Comparison of ENCODE assay signal across 8 cellular contexts in genomic region chr2:131104487-131105155, GRCh38. TPM values are rescaled to one million over a fixed set of nuclear protein-coding genes. Genes with fewer than 3 reads are reported as not detected.
A peak's percentile ranks its signal among the peaks of the same experiment; 100 is the strongest.
DNase-seq lines count a peak whose midpoint lies in the region; ATAC-seq and TF ChIP-seq lines count a peak whose summit lies in the region.

No MANE protein-coding gene starts in this region.

- peak in 1 of 2 donors; percentile 63 for TF ChIP-seq POLR2A in adrenal gland (IDR thresholded peaks at IDR 0.05)
- no peak for TF ChIP-seq POLR2A in gastrocnemius medialis (IDR thresholded peaks at IDR 0.05)

- H3K4me2 ChIP-seq in Loucy (ENCODE audit: low read depth, low read length, poor library complexity, severe bottlenecking) (peak overlapping the region; percentile 87), SK-N-SH (peak overlapping the region; percentile 79)

- H3F3A ChIP-seq in Loucy (ENCODE audit: low read depth) (no peaks in the 10 kb centered on the region), SK-N-SH (replicated peaks; ENCODE audit: insufficient read depth) (peaks cover 11% of the 10 kb centered on the region)

- H3K27ac ChIP-seq in SK-N-SH (ENCODE audit: low read depth in 2 of 2, low read length in 1 of 2) (peak overlapping the region; percentile 87 to 98), adrenal gland (peak overlapping the region; percentile 94 to 99 (median 97)), gastrocnemius medialis (peak overlapping the region; percentile 95 to 99 (median 96))

- peak overlapping the region; percentile 88 for H2AFZ ChIP-seq in Loucy (ENCODE audit: low read length)
- peak overlapping the region; percentile 86 for H2AFZ ChIP-seq in SK-N-SH (ENCODE audit: low read depth)

- H4K20me1 ChIP-seq in Loucy (ENCODE audit: insufficient read depth, low read length, poor library complexity, severe bottlenecking) (peaks cover 39% of the 10 kb centered on the region), SK-N-SH (ENCODE audit: insufficient read depth) (peaks cover 22% of the 10 kb centered on the region)

- no peak for TF ChIP-seq RAD21 in SK-N-SH (IDR thresholded peaks at IDR 0.05; ENCODE audit: low read length)

- CTCF ChIA-PET in SK-N-SH (lab: Yijun Ruan, JAX) = interaction anchor here (1.2 to 2.5 kb wide), 3 partner anchors 19 to 306 kb away, joined by 3 to 7 read pairs (median 3); no protein-coding TSS in a partner anchor

- in situ Hi-C loops in gastrocnemius medialis (cut with MboI; ENCODE audit: low sequenced_read_pairs in 4 of 4) = no loop called here

- H3K9me3 ChIP-seq in Loucy (ENCODE audit: insufficient read depth, low read depth, low read length) (no peaks in the 10 kb centered on the region), SK-N-SH (no peaks in the 10 kb centered on the region), adrenal gland (replicated peaks in 1 of 3) (no peaks in the 10 kb centered on the region), gastrocnemius medialis (no peaks in the 10 kb centered on the region)

- H3K27me3 ChIP-seq in Loucy (ENCODE audit: insufficient read depth, low read length, poor library complexity, severe bottlenecking) = no peaks in the 10 kb centered on the region
- no peaks in the 10 kb centered on the region for H3K27me3 ChIP-seq in SK-N-SH (ENCODE audit: insufficient read depth)
- no peaks in the 10 kb centered on the region for H3K27me3 ChIP-seq in adrenal gland
- H3K27me3 ChIP-seq in gastrocnemius medialis = no peaks in the 10 kb centered on the region

- no peak for TF ChIP-seq CTCF in GM12864 (IDR thresholded peaks at IDR 0.05; ENCODE audit: low read depth, low read length, missing control alignments)
- TF ChIP-seq CTCF in Loucy (conservative IDR thresholded peaks at IDR 0.05; ENCODE audit: low read length) = no peak
- TF ChIP-seq CTCF in SK-N-SH (IDR thresholded peaks at IDR 0.05) = no peak
- TF ChIP-seq CTCF in adrenal gland (IDR thresholded peaks at IDR 0.05) = no peak
- TF ChIP-seq CTCF in gastrocnemius medialis (IDR thresholded peaks at IDR 0.05 in 4 of 5, conservative IDR thresholded peaks at IDR 0.05 in 1 of 5) = no peak

- peaks cover 45% of the 10 kb centered on the region for H3K79me2 ChIP-seq in Loucy (ENCODE audit: insufficient read depth, low read length)
- H3K79me2 ChIP-seq in SK-N-SH (ENCODE audit: insufficient read depth) = peaks cover 45% of the 10 kb centered on the region

- H3K36me3 ChIP-seq in Loucy (ENCODE audit: insufficient read depth, low read length) = no peaks in the 10 kb centered on the region
- peaks cover 0 to 8% of the 10 kb centered on the region in 2 experiments for H3K36me3 ChIP-seq in SK-N-SH (replicated peaks in 1 of 2; ENCODE audit: control insufficient read depth in 1 of 2, insufficient read depth in 2 of 2, low read length in 1 of 2)
- no peaks in the 10 kb centered on the region for H3K36me3 ChIP-seq in adrenal gland (replicated peaks in 1 of 2)
- H3K36me3 ChIP-seq in gastrocnemius medialis = no peaks in the 10 kb centered on the region

- peak overlapping the region; percentile 94 for H3K9ac ChIP-seq in Loucy (ENCODE audit: low read depth, low read length, poor library complexity, severe bottlenecking)
- peak overlapping the region; percentile 88 for H3K9ac ChIP-seq in SK-N-SH

- peak; percentile 86 to 90 for ATAC-seq in gastrocnemius medialis

- no peaks in the 10 kb centered on the region for H3K9me2 ChIP-seq in Loucy (replicated peaks; ENCODE audit: low read depth, low read length)
- H3K9me2 ChIP-seq in SK-N-SH = no peaks in the 10 kb centered on the region

- POLR2A ChIA-PET in SK-N-SH (lab: Yijun Ruan, JAX) = interaction anchor here (1.2 to 1.6 kb wide), 2 partner anchors 11 to 12 kb away, joined by 3 to 7 read pairs; partner anchors contain the start of gene FAM168B

- 1% methylated on average over 20 of the region's 20 CpGs for WGBS in SK-N-SH (ENCODE audit: low lambda C conversion rate)
- WGBS in adrenal gland, 4 donors = 0 to 3% (median 1%) methylated on average over 20 of the region's 20 CpGs

- intact Hi-C loops in adrenal gland (cut with DNase I) (no loop called here), gastrocnemius medialis (cut with DNase I; ENCODE audit: low total_unique reads) (loop anchor here (1.0 to 10.0 kb wide), 3 partner anchors 11 to 390 kb away; partner anchors contain the start of genes FAM168B and MZT2A)

- peak overlapping the region; percentile 96 for H3K4me3 ChIP-seq in GM12864 (ENCODE audit: low read depth, low read length)
- H3K4me3 ChIP-seq in Loucy (ENCODE audit: low read length, poor library complexity, severe bottlenecking) = peak overlapping the region; percentile 91
- H3K4me3 ChIP-seq in SK-N-SH (ENCODE audit: low read depth in 2 of 2, low read length in 1 of 2) = peak overlapping the region; percentile 80 to 95
- H3K4me3 ChIP-seq in adrenal gland = peak overlapping the region in 2 of 4 donors; percentile 79 to 99
- H3K4me3 ChIP-seq in gastrocnemius medialis = peak overlapping the region; percentile 81 to 98 (median 94)

- no peak for TF ChIP-seq EP300 in SK-N-SH (IDR thresholded peaks at IDR 0.05; ENCODE audit: borderline replicate concordance in 1 of 2, low read depth in 1 of 2, low read length in 1 of 2)

- peaks cover 37% of the 10 kb centered on the region for H3K4me1 ChIP-seq in Loucy (ENCODE audit: insufficient read depth, low read length, poor library complexity, severe bottlenecking)
- peaks cover 7 to 12% of the 10 kb centered on the region in 2 experiments for H3K4me1 ChIP-seq in SK-N-SH (ENCODE audit: control insufficient read depth in 1 of 2, insufficient read depth in 2 of 2, low read depth in 1 of 2, low read length in 1 of 2)
- H3K4me1 ChIP-seq in adrenal gland (replicated peaks in 1 of 2) = peaks cover 20 to 35% of the 10 kb centered on the region in 2 donors
- peaks cover 21 to 29% of the 10 kb centered on the region in 2 donors for H3K4me1 ChIP-seq in gastrocnemius medialis

- DNase-seq in GM12864 (ENCODE audit: low read depth) (no peak), HCEC 1CT (peak; percentile 85), SK-N-SH (peak; percentile 78), adrenal gland (peak; percentile 62 to 91 (median 84)), hepatic stellate cell (ENCODE audit: low spot score) (peak; percentile 75), gastrocnemius medialis (peak; percentile 74 to 87), germinal center (ENCODE audit: low spot score) (no peak)

TF ChIP-seq in SK-N-SH, 30 proteins besides CTCF, POLR2A, EP300 and RAD21:
- TF ChIP-seq REST (IDR thresholded peaks at IDR 0.05; ENCODE audit: low read depth, low read length) (no peak), MAX (IDR thresholded peaks at IDR 0.05; ENCODE audit: low read depth) (peak; percentile 69), MXI1 (IDR thresholded peaks at IDR 0.05; ENCODE audit: low read depth, low read length) (peak; percentile 54; the same call in 1 of the 2 replicates), YY1 (IDR thresholded peaks at IDR 0.05; ENCODE audit: low read depth) (0 out of 2 replicates have a peak, but pooled peaks have one; percentile 23), JUND (IDR thresholded peaks at IDR 0.05) (0 out of 2 replicates have a peak, but pooled peaks have one; percentile 7), GABPA (IDR thresholded peaks at IDR 0.05; ENCODE audit: low read depth) (0 out of 2 replicates have a peak, but pooled peaks have one; percentile 41), USF2 (IDR thresholded peaks at IDR 0.05; ENCODE audit: borderline replicate concordance, low read depth, low read length) (no peak)

RNA-seq across cellular contexts. Expression of gene PLEKHB2, which starts 0.5 kb away (rescaled TPM):
- 78.9 and 105 TPM in 2 replicates for polyA plus RNA-seq in SK-N-SH (2012; rRNA removed)
- 82.9 and 136 TPM in 2 replicates for polyA plus RNA-seq in SK-N-SH (2012; cell fraction: cytosol; rRNA removed)
- 46.4 and 49.5 TPM in 2 replicates for polyA plus RNA-seq in SK-N-SH (2012; cell fraction: nucleus; rRNA removed)
- total RNA-seq in adrenal gland = 100 to 1,000 TPM in 3 of 8 donors, 10 to 100 TPM in 5; 75.1 to 146 (median 96.0) TPM
- polyA plus RNA-seq in adrenal gland = 100 to 1,000 TPM in 1 of 3 donors, 10 to 100 TPM in 2; 16.1 to 181 (median 23.1) TPM
- total RNA-seq in gastrocnemius medialis = 100 to 1,000 TPM in 1 of 4 donors, 10 to 100 TPM in 3; 24.0 to 105 (median 68.3) TPM

RNA-seq across cellular contexts. Expression of gene FAM168B, which starts 11.4 kb away (rescaled TPM):
- polyA plus RNA-seq in SK-N-SH (2012; rRNA removed) (72.7 and 84.9 TPM in 2 replicates), adrenal gland (10 to 100 TPM; 15.7 to 61.6 (median 19.9) TPM)
- polyA plus RNA-seq in SK-N-SH (2012; cell fraction: cytosol; rRNA removed) = 57.6 and 77.8 TPM in 2 replicates
- 57.2 and 78.1 TPM in 2 replicates for polyA plus RNA-seq in SK-N-SH (2012; cell fraction: nucleus; rRNA removed)
- total RNA-seq in adrenal gland (100 to 1,000 TPM in 4 of 8 donors, 10 to 100 TPM in 4; 92.0 to 139 (median 103) TPM), gastrocnemius medialis (100 to 1,000 TPM; 147 to 172 (median 157) TPM)

Comparison
In these comparisons a context has a peak if more than half of its experiments do, and no peak if none do; other contexts are left out.
1. DNase-seq: peak in HCEC 1CT (single experiment), SK-N-SH (single experiment), adrenal gland (7 of 7), hepatic stellate cell (single experiment) and gastrocnemius medialis (2 of 2); none in GM12864 (single experiment) and germinal center (single experiment).
2. Peak in every context shown above with its lines, with median percentiles within 50 percentile points of each other: H3K27ac ChIP-seq.